17 cellular contexts compared by ENCODE assay signal in genomic region chr3:126481808-126482502, GRCh38. TPM values are rescaled to one million over a fixed set of nuclear protein-coding genes. Genes with fewer than 3 reads are reported as not detected.
DNase-seq lines count a peak whose midpoint lies in the region; ATAC-seq, FAIRE-seq and TF ChIP-seq lines count a peak whose summit lies in the region.
"Had no signal": no experiment of that assay in that cellular context is flagged by ENCODE, and none has a peak within 500 bp of the region (broad histone marks: within the 10 kb centered on the region; RNA-seq: fewer than 3 reads in every experiment).

No MANE protein-coding gene starts in this region.

- WGBS in HepG2 (ENCODE audit: low lambda C conversion rate): 32% methylated on average over 12 of the region's 16 CpGs

- intact Hi-C loops in HepG2 (cut with micrococcal nuclease; ENCODE audit: unreplicated experiment): loop anchor here (5.0 kb wide), 1 partner anchor 35 kb away; the partner anchor contains the start of gene UROC1

- CTCF ChIA-PET in HepG2 (lab: Yijun Ruan, JAX; ENCODE audit: low intra/inter-chr PET ratio, low total read pairs): no interaction called here

- H3K36me3 ChIP-seq in MG63 (no peaks in the 10 kb centered on the region), HepG2 (replicated peaks in 1 of 2; ENCODE audit: control insufficient read depth in 1 of 2, insufficient read depth in 2 of 2, low read length in 2 of 2) (no peaks in the 10 kb centered on the region), Karpas-422 (ENCODE audit: insufficient read depth, low read length) (no peaks in the 10 kb centered on the region)
- H3K36me3 ChIP-seq: HAP-1, vagina had no signal

- peak; percentile 49 for FAIRE-seq in HepG2 (lab: Jason Lieb, UNC)
- FAIRE-seq: GM18507 had no signal

- no peak for TF ChIP-seq CTCF in AG10803 (conservative IDR thresholded peaks at IDR 0.05; ENCODE audit: low read length)
- TF ChIP-seq CTCF in brain (conservative IDR thresholded peaks at IDR 0.05): no peak
- TF ChIP-seq CTCF in HepG2 (CRISPR knock-in tag; IDR thresholded peaks at IDR 0.05): no peak

- H3K79me2 ChIP-seq in HepG2 (ENCODE audit: insufficient read depth, low read length) (no peaks in the 10 kb centered on the region), Karpas-422 (ENCODE audit: low read length) (no peaks in the 10 kb centered on the region)
- H3K79me2 ChIP-seq: parathyroid adenoma had no signal

- peak overlapping the region in 1 of 5 experiments; percentile 9 for H3K4me3 Mint-ChIP-seq in brain
- H3K4me3 Mint-ChIP-seq: mesothelial cell of epicardium had no signal

- ATAC-seq in HepG2: peak; percentile 76
- ATAC-seq in HG02763 (IDR thresholded peaks at IDR 0.05; ENCODE audit: unreplicated experiment): no peak
- ATAC-seq: activated naive CD4-positive, alpha-beta T cell treated with anti-CD3 and anti-CD28 coated beads, Interleukin-2, amount 50 U/mL, for 72 hours had no signal

- H3K9me2 ChIP-seq in Karpas-422 (replicated peaks; ENCODE audit: insufficient read depth, low read length): no peaks in the 10 kb centered on the region

- TF ChIP-seq EP300 in HepG2 (IDR thresholded peaks at IDR 0.05; ENCODE audit: low read depth in 2 of 2, low read length in 2 of 2) (no peak), HepG2 (CRISPR knock-in tag; IDR thresholded peaks at IDR 0.05; ENCODE audit: borderline replicate concordance) (no peak)

- TF ChIP-seq RAD21 in HepG2 (CRISPR knock-in tag; IDR thresholded peaks at IDR 0.05): no peak

- H3K4me3 ChIP-seq in AG10803 (ENCODE audit: low read length) (no peak overlapping the region), MG63 (no peak overlapping the region), HepG2 (replicated peaks in 1 of 3; ENCODE audit: insufficient read depth in 1 of 3, low read depth in 2 of 3, low read length in 3 of 3) (peak overlapping the region in 1 of 3 experiments; percentile 49; a peak in 2 of 6 replicates), Karpas-422 (ENCODE audit: low read length) (no peak overlapping the region)
- H3K4me3 ChIP-seq: HAP-1, vagina had no signal

- H3K27ac ChIP-seq in HepG2 (ENCODE audit: extremely low read length, insufficient read depth, low read length) (peak overlapping the region; percentile 34), Karpas-422 (ENCODE audit: low read length) (no peak overlapping the region)
- H3K27ac ChIP-seq: parathyroid adenoma, vagina had no signal

- H3K4me1 Mint-ChIP-seq in brain: peaks cover 54% of the 10 kb centered on the region

- H3K9me3 Mint-ChIP-seq in brain: peaks cover 0 to 3% (median 0%) of the 10 kb centered on the region in 5 experiments
- H3K9me3 Mint-ChIP-seq: activated naive CD4-positive, alpha-beta T cell treated with anti-CD3 and anti-CD28 coated beads, Interleukin-2, amount 50 U/mL, for 72 hours; mesothelial cell of epicardium had no signal

- H3K27me3 ChIP-seq in MG63 (no peaks in the 10 kb centered on the region), HepG2 (ENCODE audit: control insufficient read depth in 1 of 2, insufficient read depth in 2 of 2, low read length in 2 of 2) (no peaks in the 10 kb centered on the region), Karpas-422 (ENCODE audit: low read length) (no peaks in the 10 kb centered on the region)
- H3K27me3 ChIP-seq: vagina had no signal

- H3K4me1 ChIP-seq in HepG2 (ENCODE audit: insufficient read depth, low read length) (peaks cover 98% of the 10 kb centered on the region), Karpas-422 (ENCODE audit: low read length) (no peaks in the 10 kb centered on the region)

- H2AFZ ChIP-seq in HepG2 (ENCODE audit: low read length) (no peak overlapping the region), Karpas-422 (ENCODE audit: low read length) (no peak overlapping the region)
- H2AFZ ChIP-seq: parathyroid adenoma had no signal

- DNase-seq in AG10803 (ENCODE audit: low read depth) (peak; percentile 66), MG63 (peak; percentile 81), HepG2 (ENCODE audit: low spot score) (peak; percentile 71), germinal center (ENCODE audit: low spot score) (no peak), mucosa of gallbladder (ENCODE audit: low spot score) (no peak), Karpas-422 (no peak)

- H3K9me3 ChIP-seq in MG63 (no peaks in the 10 kb centered on the region), HepG2 (ENCODE audit: low read length) (no peaks in the 10 kb centered on the region), Karpas-422 (ENCODE audit: low read length) (no peaks in the 10 kb centered on the region)
- H3K9me3 ChIP-seq: HAP-1, vagina had no signal

- TF ChIP-seq POLR2A in HepG2 (IDR thresholded peaks at IDR 0.05; ENCODE audit: insufficient read depth in 1 of 2, low read depth in 2 of 2, low read length in 2 of 2): no peak

- no TSS peak for BruUV-seq in HepG2 (replicated peaks; lab: Mats Ljungman, UMichigan)

- no peaks in the 10 kb centered on the region for H3K36me3 Mint-ChIP-seq in brain
- H3K36me3 Mint-ChIP-seq: activated naive CD4-positive, alpha-beta T cell treated with anti-CD3 and anti-CD28 coated beads, Interleukin-2, amount 50 U/mL, for 72 hours; mesothelial cell of epicardium had no signal

- in situ Hi-C loops in HepG2 (cut with HindIII; ENCODE audit: extremely low pct_ligation_motif_present, low pct_unique_long_range_greater_than_20kb): no loop called here

- no peaks in the 10 kb centered on the region for H4K20me1 ChIP-seq in HepG2 (ENCODE audit: insufficient read depth, low read length)
- no peaks in the 10 kb centered on the region for H4K20me1 ChIP-seq in Karpas-422 (ENCODE audit: insufficient read depth, low read depth, low read length)

- POLR2A ChIA-PET in HepG2 (lab: Yijun Ruan, JAX): interaction anchor here (0.6 to 1.8 kb wide), 5 partner anchors 8 to 172 kb away, joined by 3 to 10 read pairs (median 6); partner anchors contain the start of gene CHST13

- peak overlapping the region; percentile 60 for H3K4me2 ChIP-seq in HepG2 (ENCODE audit: low read depth, low read length)
- no peak overlapping the region for H3K4me2 ChIP-seq in Karpas-422 (ENCODE audit: low read depth, low read length, poor library complexity, severe bottlenecking)

- peak overlapping the region in 4 of 5 experiments; percentile 35 to 73 (median 44) for H3K27ac Mint-ChIP-seq in brain
- H3K27ac Mint-ChIP-seq: mesothelial cell of epicardium had no signal

- H3K27me3 Mint-ChIP-seq in brain: peaks cover 2% of the 10 kb centered on the region

- H3K9ac ChIP-seq in HepG2 (ENCODE audit: insufficient read depth, low read depth, low read length) (no peak overlapping the region), Karpas-422 (ENCODE audit: low read length) (no peak overlapping the region)
- H3K9ac ChIP-seq: parathyroid adenoma had no signal

RNA-seq across cellular contexts. Expression of gene ZXDC, which starts 6.3 kb away (rescaled TPM):
- total RNA-seq in MG63 (2014; rRNA removed; shearing (Covaris generic); ENCODE audit: low replicate concordance): 16.3 and 22.2 TPM in 2 replicates
- polyA plus RNA-seq in brain (ENCODE audit: insufficient read depth, low read depth, low replicate concordance): 30.8 TPM
- 14.7 and 21.2 TPM in 2 replicates for total RNA-seq in HepG2 (2016; rRNA removed; fragmentation: Illumina TruSeq; extraction: Trizol)
- 3.8 and 5.1 TPM in 2 replicates for total RNA-seq in HepG2 (2016; cell fraction: cytosol; rRNA removed; fragmentation: Illumina TruSeq; extraction: Trizol; ENCODE audit: low read depth)
- 14.1 and 20.6 TPM in 2 replicates for total RNA-seq in HepG2 (2016; cell fraction: insoluble cytoplasmic fraction; rRNA removed; fragmentation: Illumina TruSeq; extraction: Trizol)
- 8.3 and 8.6 TPM in 2 replicates for total RNA-seq in HepG2 (2016; cell fraction: membrane; rRNA removed; fragmentation: Illumina TruSeq; extraction: Trizol)
- total RNA-seq in HepG2 (2016; cell fraction: nucleus; rRNA removed; fragmentation: Illumina TruSeq; extraction: Trizol): 34.2 and 37.1 TPM in 2 replicates
- polyA plus RNA-seq in HepG2 (2011; rRNA removed): 17.6 and 22.1 TPM in 2 replicates
- polyA plus RNA-seq in HepG2 (2011; cell fraction: cytosol; rRNA removed): 11.0 and 12.5 TPM in 2 replicates
- polyA plus RNA-seq in HepG2 (2011; cell fraction: nucleus; rRNA removed): 66.1 and 66.9 TPM in 2 replicates
- polyA plus RNA-seq in HepG2 (2012): 15.7 and 19.2 TPM in 2 replicates
- polyA plus RNA-seq in HepG2 (2016; cell fraction: cytosol; fragmentation: Illumina TruSeq; extraction: Trizol; ENCODE audit: low read depth): 1.2 TPM in 2 replicates
- 9.6 and 12.3 TPM in 2 replicates for polyA plus RNA-seq in HepG2 (2016; cell fraction: insoluble cytoplasmic fraction; fragmentation: Illumina TruSeq; extraction: Trizol; ENCODE audit: low read depth)
- polyA plus RNA-seq in HepG2 (2016; cell fraction: membrane; fragmentation: Illumina TruSeq; extraction: Trizol; ENCODE audit: low read depth): 2.8 TPM in 2 replicates
- polyA plus RNA-seq in HepG2 (2016; cell fraction: nucleus; fragmentation: Illumina TruSeq; extraction: Trizol; ENCODE audit: insufficient read depth, low read depth): 46.7 and 52.0 TPM in 2 replicates
- polyA minus RNA-seq in HepG2 (2011; rRNA and poly(A)+ RNA removed; ENCODE audit: low replicate concordance): 30.7 and 49.9 TPM in 2 replicates
- 19.2 and 20.2 TPM in 2 replicates for polyA minus RNA-seq in HepG2 (2011; cell fraction: cytosol; rRNA and poly(A)+ RNA removed)
- polyA minus RNA-seq in HepG2 (2011; cell fraction: nucleus; rRNA and poly(A)+ RNA removed): 69.8 and 75.6 TPM in 2 replicates
- total RNA-seq in mucosa of gallbladder: 34.6 TPM
- 18.9 and 25.6 TPM in 2 replicates for total RNA-seq in Karpas-422 (2014; rRNA removed; shearing (Covaris generic); ENCODE audit: low replicate concordance)

RNA-seq across cellular contexts. Expression of gene UROC1, which starts 35.6 kb away (rescaled TPM):
- not detected in 2 replicates for total RNA-seq in MG63 (2014; rRNA removed; shearing (Covaris generic); ENCODE audit: low replicate concordance)
- 0.10 TPM for polyA plus RNA-seq in brain (ENCODE audit: insufficient read depth, low read depth, low replicate concordance)
- 0.71 and 0.74 TPM in 2 replicates for total RNA-seq in HepG2 (2016; rRNA removed; fragmentation: Illumina TruSeq; extraction: Trizol)
- total RNA-seq in HepG2 (2016; cell fraction: cytosol; rRNA removed; fragmentation: Illumina TruSeq; extraction: Trizol; ENCODE audit: low read depth): 0.09 TPM in 1 of 2 replicates, not detected in the other
- total RNA-seq in HepG2 (2016; cell fraction: insoluble cytoplasmic fraction; rRNA removed; fragmentation: Illumina TruSeq; extraction: Trizol): 0.39 and 0.97 TPM in 2 replicates
- 0.24 and 0.25 TPM in 2 replicates for total RNA-seq in HepG2 (2016; cell fraction: membrane; rRNA removed; fragmentation: Illumina TruSeq; extraction: Trizol)
- total RNA-seq in HepG2 (2016; cell fraction: nucleus; rRNA removed; fragmentation: Illumina TruSeq; extraction: Trizol): 0.69 and 0.87 TPM in 2 replicates
- 1.3 and 2.0 TPM in 2 replicates for polyA plus RNA-seq in HepG2 (2011; rRNA removed)
- 0.65 and 0.95 TPM in 2 replicates for polyA plus RNA-seq in HepG2 (2011; cell fraction: cytosol; rRNA removed)
- polyA plus RNA-seq in HepG2 (2011; cell fraction: nucleus; rRNA removed): 6.6 and 8.2 TPM in 2 replicates
- 1.1 and 2.5 TPM in 2 replicates for polyA plus RNA-seq in HepG2 (2012)
- polyA plus RNA-seq in HepG2 (2016; cell fraction: cytosol; fragmentation: Illumina TruSeq; extraction: Trizol; ENCODE audit: low read depth): 0.12 and 0.17 TPM in 2 replicates
- 0.78 and 0.88 TPM in 2 replicates for polyA plus RNA-seq in HepG2 (2016; cell fraction: insoluble cytoplasmic fraction; fragmentation: Illumina TruSeq; extraction: Trizol; ENCODE audit: low read depth)
- 0.21 and 0.22 TPM in 2 replicates for polyA plus RNA-seq in HepG2 (2016; cell fraction: membrane; fragmentation: Illumina TruSeq; extraction: Trizol; ENCODE audit: low read depth)
- polyA plus RNA-seq in HepG2 (2016; cell fraction: nucleus; fragmentation: Illumina TruSeq; extraction: Trizol; ENCODE audit: insufficient read depth, low read depth): 2.7 and 2.8 TPM in 2 replicates
- 2.2 TPM in 1 of 2 replicates, not detected in the other for polyA minus RNA-seq in HepG2 (2011; rRNA and poly(A)+ RNA removed; ENCODE audit: low replicate concordance)
- 0.53 and 0.59 TPM in 2 replicates for polyA minus RNA-seq in HepG2 (2011; cell fraction: cytosol; rRNA and poly(A)+ RNA removed)
- 0.75 and 1.2 TPM in 2 replicates for polyA minus RNA-seq in HepG2 (2011; cell fraction: nucleus; rRNA and poly(A)+ RNA removed)
- total RNA-seq in mucosa of gallbladder: 0.14 TPM
- total RNA-seq in Karpas-422 (2014; rRNA removed; shearing (Covaris generic); ENCODE audit: low replicate concordance): not detected in 2 replicates
- total RNA-seq: activated naive CD4-positive, alpha-beta T cell treated with anti-CD3 and anti-CD28 coated beads, Interleukin-2, amount 50 U/mL, for 72 hours; epithelial cell of proximal tubule; mesothelial cell of epicardium; vagina had no signal
- polyA plus RNA-seq: BJ had no signal

RNA-seq across cellular contexts. Expression of gene CHST13, which starts 42.0 kb away (rescaled TPM):
- total RNA-seq in MG63 (2014; rRNA removed; shearing (Covaris generic); ENCODE audit: low replicate concordance): not detected in 2 replicates
- 0.48 TPM for polyA plus RNA-seq in brain (ENCODE audit: insufficient read depth, low read depth, low replicate concordance)
- total RNA-seq in HepG2 (2016; rRNA removed; fragmentation: Illumina TruSeq; extraction: Trizol): 16.1 and 43.1 TPM in 2 replicates
- total RNA-seq in HepG2 (2016; cell fraction: cytosol; rRNA removed; fragmentation: Illumina TruSeq; extraction: Trizol; ENCODE audit: low read depth): 8.0 and 11.1 TPM in 2 replicates
- total RNA-seq in HepG2 (2016; cell fraction: insoluble cytoplasmic fraction; rRNA removed; fragmentation: Illumina TruSeq; extraction: Trizol): 15.2 and 40.9 TPM in 2 replicates
- total RNA-seq in HepG2 (2016; cell fraction: membrane; rRNA removed; fragmentation: Illumina TruSeq; extraction: Trizol): 18.0 and 22.7 TPM in 2 replicates
- 29.6 and 33.9 TPM in 2 replicates for total RNA-seq in HepG2 (2016; cell fraction: nucleus; rRNA removed; fragmentation: Illumina TruSeq; extraction: Trizol)
- 32.0 and 50.7 TPM in 2 replicates for polyA plus RNA-seq in HepG2 (2011; rRNA removed)
- 31.3 and 65.1 TPM in 2 replicates for polyA plus RNA-seq in HepG2 (2011; cell fraction: cytosol; rRNA removed)
- polyA plus RNA-seq in HepG2 (2011; cell fraction: nucleus; rRNA removed): 65.1 and 66.5 TPM in 2 replicates
- 30.3 and 44.6 TPM in 2 replicates for polyA plus RNA-seq in HepG2 (2012)
- 10.6 and 12.9 TPM in 2 replicates for polyA plus RNA-seq in HepG2 (2016; cell fraction: cytosol; fragmentation: Illumina TruSeq; extraction: Trizol; ENCODE audit: low read depth)
- 21.1 and 21.2 TPM in 2 replicates for polyA plus RNA-seq in HepG2 (2016; cell fraction: insoluble cytoplasmic fraction; fragmentation: Illumina TruSeq; extraction: Trizol; ENCODE audit: low read depth)
- 18.9 and 20.1 TPM in 2 replicates for polyA plus RNA-seq in HepG2 (2016; cell fraction: membrane; fragmentation: Illumina TruSeq; extraction: Trizol; ENCODE audit: low read depth)
- polyA plus RNA-seq in HepG2 (2016; cell fraction: nucleus; fragmentation: Illumina TruSeq; extraction: Trizol; ENCODE audit: insufficient read depth, low read depth): 72.0 and 85.3 TPM in 2 replicates
- 47.2 TPM in 1 of 2 replicates, not detected in the other for polyA minus RNA-seq in HepG2 (2011; rRNA and poly(A)+ RNA removed; ENCODE audit: low replicate concordance)
- polyA minus RNA-seq in HepG2 (2011; cell fraction: cytosol; rRNA and poly(A)+ RNA removed): 30.8 and 35.4 TPM in 2 replicates
- 5.7 and 6.3 TPM in 2 replicates for polyA minus RNA-seq in HepG2 (2011; cell fraction: nucleus; rRNA and poly(A)+ RNA removed)
- 0.29 TPM for total RNA-seq in mucosa of gallbladder
- not detected in 2 replicates for total RNA-seq in Karpas-422 (2014; rRNA removed; shearing (Covaris generic); ENCODE audit: low replicate concordance)
- total RNA-seq: activated naive CD4-positive, alpha-beta T cell treated with anti-CD3 and anti-CD28 coated beads, Interleukin-2, amount 50 U/mL, for 72 hours; cerebellum; mesothelial cell of epicardium had no signal
- polyA plus RNA-seq: BJ had no signal

Comparison
In these comparisons a context has a peak if more than half of its experiments do, and no peak if none do; other contexts are left out.
1. DNase-seq: peak in AG10803 (single experiment), MG63 (single experiment) and HepG2 (single experiment); none in germinal center (single experiment), mucosa of gallbladder (single experiment) and Karpas-422 (single experiment).